ENCODE assay signal across 8 cellular contexts in the genomic region with DNA sequence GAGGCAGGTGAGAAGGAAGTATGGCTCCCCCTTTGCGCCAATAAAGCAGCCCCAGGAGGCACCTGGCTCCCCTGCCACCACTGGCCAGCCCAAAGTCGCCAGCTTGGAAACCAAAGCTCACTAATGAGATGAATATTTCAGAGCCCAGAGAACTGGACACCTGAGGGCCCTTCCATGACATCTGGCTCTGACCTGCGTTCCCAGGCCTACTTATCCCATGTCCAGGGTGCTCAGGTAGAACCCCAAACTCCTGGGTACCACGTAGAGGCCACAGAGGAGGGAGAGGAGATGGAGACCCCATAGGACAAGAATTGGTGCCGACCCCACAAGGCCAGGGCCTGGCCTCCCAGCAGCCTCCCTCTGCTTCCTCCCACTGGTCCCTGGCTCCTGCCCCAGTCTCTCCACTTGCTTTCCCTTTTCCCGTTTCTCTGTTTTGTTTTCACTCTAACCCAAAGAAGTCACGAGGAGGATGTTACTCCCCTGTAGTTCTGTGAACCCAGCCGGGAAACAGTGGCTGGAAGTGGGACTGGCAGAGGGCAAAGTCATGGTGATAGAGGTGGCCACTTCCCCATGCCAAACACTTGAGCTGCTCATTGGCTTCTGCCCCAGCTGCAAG. TPM values are rescaled to one million over a fixed set of nuclear protein-coding genes. Genes with fewer than 3 reads are reported as not detected.
DNase-seq lines count a peak whose midpoint lies in the region; ATAC-seq lines count a peak whose summit lies in the region.

No MANE protein-coding gene starts in this region.

- H3K36me3 ChIP-seq in iPS-18a (ENCODE audit: control insufficient read depth, low read depth, low read length), result no peaks in the 10 kb centered on the region

- H3K4me3 ChIP-seq in iPS-18a (ENCODE audit: low read length), result peak overlapping the region; percentile 65

- H3K4me1 Mint-ChIP-seq in activated CD4-positive, alpha-beta T cell treated with anti-CD3 and anti-CD28 coated beads, Interleukin-2, amount 10 ng/mL, durations not matched to agents 7 days and 5 days, result peaks cover 69% of the 10 kb centered on the region
- H3K4me1 Mint-ChIP-seq in stimulated activated naive CD8-positive, alpha-beta T cell treated with anti-CD3 and anti-CD28 coated beads, Interleukin-15, amount 100 ng/mL, for 72 hours, result peaks cover 81% of the 10 kb centered on the region

- H3K27ac Mint-ChIP-seq in activated CD4-positive, alpha-beta T cell treated with anti-CD3 and anti-CD28 coated beads, Interleukin-2, amount 10 ng/mL, durations not matched to agents 7 days and 5 days, result peak overlapping the region; percentile 88
- H3K27ac Mint-ChIP-seq in stimulated activated naive CD8-positive, alpha-beta T cell treated with anti-CD3 and anti-CD28 coated beads, Interleukin-15, amount 100 ng/mL, for 72 hours, result peak overlapping the region; percentile 60 to 91

- peak overlapping the region; percentile 92 for H3K4me3 Mint-ChIP-seq in activated CD4-positive, alpha-beta T cell treated with anti-CD3 and anti-CD28 coated beads, Interleukin-2, amount 10 ng/mL, durations not matched to agents 7 days and 5 days
- H3K4me3 Mint-ChIP-seq in stimulated activated naive CD8-positive, alpha-beta T cell treated with anti-CD3 and anti-CD28 coated beads, Interleukin-15, amount 100 ng/mL, for 72 hours, result peak overlapping the region; percentile 90 to 93

- POLR2A ChIA-PET in activated CD4-positive, alpha-beta T cell treated with anti-CD3 and anti-CD28 coated beads, Interleukin-2, amount 10 ng/mL, durations not matched to agents 7 days and 5 days (lab: Charles Lee), result no interaction called here

- DNase-seq in activated CD4-positive, alpha-beta T cell treated with anti-CD3 and anti-CD28 coated beads, Interleukin-2, amount 10 ng/mL, durations not matched to agents 7 days and 5 days, result no peak
- no peak for DNase-seq in activated CD4-positive, alpha-beta T cell treated with anti-CD3 and anti-CD28 coated beads for 1 hour
- DNase-seq in amniotic epithelial cell (ENCODE audit: low read depth), result peak; percentile 23
- no peak for DNase-seq in stimulated activated naive CD8-positive, alpha-beta T cell treated with anti-CD3 and anti-CD28 coated beads, Interleukin-15, amount 100 ng/mL, for 72 hours
- no peak for DNase-seq in NCI-H2171 (lab: John Stamatoyannopoulos, UW)
- DNase-seq in stimulated activated CD4-positive, alpha-beta T cell treated with anti-CD3 and anti-CD28 coated beads, Interleukin-2, amount 100 ng/mL, for 24 hours, result no peak

- ATAC-seq in stimulated activated naive CD8-positive, alpha-beta T cell treated with anti-CD3 and anti-CD28 coated beads, Interleukin-15, amount 100 ng/mL, for 72 hours, result no peak
- no peak for ATAC-seq in HG03460 (IDR thresholded peaks at IDR 0.05; ENCODE audit: unreplicated experiment)

- H3K9me3 ChIP-seq in iPS-18a (ENCODE audit: control insufficient read depth, low read depth, low read length), result no peaks in the 10 kb centered on the region

- no peak overlapping the region for H3K27ac ChIP-seq in iPS-18a (ENCODE audit: low read length)

- CTCF ChIA-PET in activated CD4-positive, alpha-beta T cell treated with anti-CD3 and anti-CD28 coated beads, Interleukin-2, amount 10 ng/mL, durations not matched to agents 7 days and 5 days (lab: Charles Lee), result interaction anchor here (0.6 to 7.3 kb wide), 13 partner anchors 9 to 396 kb away, joined by 3 to 67 read pairs (median 6); partner anchors contain the start of genes AAMP, CATIP and PNKD

- H3K9ac ChIP-seq in iPS-18a (ENCODE audit: low read length), result peak overlapping the region; percentile 31

- no peaks in the 10 kb centered on the region for H3K9me3 Mint-ChIP-seq in activated CD4-positive, alpha-beta T cell treated with anti-CD3 and anti-CD28 coated beads, Interleukin-2, amount 10 ng/mL, durations not matched to agents 7 days and 5 days
- H3K9me3 Mint-ChIP-seq in stimulated activated naive CD8-positive, alpha-beta T cell treated with anti-CD3 and anti-CD28 coated beads, Interleukin-15, amount 100 ng/mL, for 72 hours, result no peaks in the 10 kb centered on the region

- H3K27me3 ChIP-seq in iPS-18a (ENCODE audit: control insufficient read depth, insufficient read depth, low read length), result peaks cover 7% of the 10 kb centered on the region

- peaks cover 21% of the 10 kb centered on the region for H3K36me3 Mint-ChIP-seq in activated CD4-positive, alpha-beta T cell treated with anti-CD3 and anti-CD28 coated beads, Interleukin-2, amount 10 ng/mL, durations not matched to agents 7 days and 5 days (ENCODE audit: low read depth)

- peaks cover 24% of the 10 kb centered on the region for H3K4me1 ChIP-seq in iPS-18a (ENCODE audit: control insufficient read depth, low read depth, low read length)

- H3K27me3 Mint-ChIP-seq in activated CD4-positive, alpha-beta T cell treated with anti-CD3 and anti-CD28 coated beads, Interleukin-2, amount 10 ng/mL, durations not matched to agents 7 days and 5 days, result no peaks in the 10 kb centered on the region
- H3K27me3 Mint-ChIP-seq in stimulated activated naive CD8-positive, alpha-beta T cell treated with anti-CD3 and anti-CD28 coated beads, Interleukin-15, amount 100 ng/mL, for 72 hours, result no peaks in the 10 kb centered on the region

RNA-seq across cellular contexts. Expression of gene TMBIM1, which starts 0.9 kb away (rescaled TPM):
- total RNA-seq in activated CD4-positive, alpha-beta T cell treated with anti-CD3 and anti-CD28 coated beads, Interleukin-2, amount 10 ng/mL, durations not matched to agents 7 days and 5 days, result 100 to 1,000 TPM in 1 of 2 experiments, 10 to 100 TPM in 1; 99.3 to 101 TPM

RNA-seq across cellular contexts. Expression of gene PNKD, which starts 21.1 kb away (rescaled TPM):
- total RNA-seq in activated CD4-positive, alpha-beta T cell treated with anti-CD3 and anti-CD28 coated beads, Interleukin-2, amount 10 ng/mL, durations not matched to agents 7 days and 5 days, result 10 to 100 TPM; 34.0 to 39.1 TPM

RNA-seq across cellular contexts. Expression of gene AAMP, which starts 21.5 kb away (rescaled TPM):
- 10 to 100 TPM; 42.3 to 51.1 TPM for total RNA-seq in activated CD4-positive, alpha-beta T cell treated with anti-CD3 and anti-CD28 coated beads, Interleukin-2, amount 10 ng/mL, durations not matched to agents 7 days and 5 days

RNA-seq across cellular contexts. Expression of gene GPBAR1, which starts 30.6 kb away (rescaled TPM):
- total RNA-seq in activated CD4-positive, alpha-beta T cell treated with anti-CD3 and anti-CD28 coated beads, Interleukin-2, amount 10 ng/mL, durations not matched to agents 7 days and 5 days, result 1 to 10 TPM; 1.0 to 1.2 TPM
